ENCODE assay signal across 1 cellular context in genomic region chr11:113690619-113691569, GRCh38.
A peak's percentile ranks its signal among the peaks of the same experiment; 100 is the strongest.
TF ChIP-seq lines count a peak whose summit lies in the region.

No MANE protein-coding gene starts in this region.

TF ChIP-seq in HEK293, 187 proteins besides CTCF, POLR2A, EP300 and RAD21 (continued from another document and continues in another):
- TF ChIP-seq, protein P1, sequence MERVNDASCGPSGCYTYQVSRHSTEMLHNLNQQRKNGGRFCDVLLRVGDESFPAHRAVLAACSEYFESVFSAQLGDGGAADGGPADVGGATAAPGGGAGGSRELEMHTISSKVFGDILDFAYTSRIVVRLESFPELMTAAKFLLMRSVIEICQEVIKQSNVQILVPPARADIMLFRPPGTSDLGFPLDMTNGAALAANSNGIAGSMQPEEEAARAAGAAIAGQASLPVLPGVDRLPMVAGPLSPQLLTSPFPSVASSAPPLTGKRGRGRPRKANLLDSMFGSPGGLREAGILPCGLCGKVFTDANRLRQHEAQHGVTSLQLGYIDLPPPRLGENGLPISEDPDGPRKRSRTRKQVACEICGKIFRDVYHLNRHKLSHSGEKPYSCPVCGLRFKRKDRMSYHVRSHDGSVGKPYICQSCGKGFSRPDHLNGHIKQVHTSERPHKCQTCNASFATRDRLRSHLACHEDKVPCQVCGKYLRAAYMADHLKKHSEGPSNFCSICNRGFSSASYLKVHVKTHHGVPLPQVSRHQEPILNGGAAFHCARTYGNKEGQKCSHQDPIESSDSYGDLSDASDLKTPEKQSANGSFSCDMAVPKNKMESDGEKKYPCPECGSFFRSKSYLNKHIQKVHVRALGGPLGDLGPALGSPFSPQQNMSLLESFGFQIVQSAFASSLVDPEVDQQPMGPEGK (tag by site-specific recombination; IDR thresholded peaks at IDR 0.05) = peak; percentile 54; the same call in 1 of the 2 replicates
- TF ChIP-seq ZNF777 (tag by site-specific recombination; IDR thresholded peaks at IDR 0.05; ENCODE audit: borderline replicate concordance) (no peak), MEIS1 (CRISPR knock-in tag; IDR thresholded peaks at IDR 0.05; ENCODE audit: borderline replicate concordance) (no peak), RBAK (tag by site-specific recombination; IDR thresholded peaks at IDR 0.05) (no peak), ZNF518A (tag by site-specific recombination; conservative IDR thresholded peaks at IDR 0.05; ENCODE audit: low read depth) (no peak), ZNF214 (tag by site-specific recombination; IDR thresholded peaks at IDR 0.05; ENCODE audit: borderline replicate concordance) (no peak), MYNN (tag by site-specific recombination; IDR thresholded peaks at IDR 0.05; ENCODE audit: borderline replicate concordance) (no peak), ZNF580 (tag by site-specific recombination; IDR thresholded peaks at IDR 0.05) (no peak), ZIC2 (tag by site-specific recombination; IDR thresholded peaks at IDR 0.05) (no peak; the same call in 1 of the 2 replicates), ZNF596 (tag by site-specific recombination; IDR thresholded peaks at IDR 0.05) (no peak), ZNF639 (tag by site-specific recombination; IDR thresholded peaks at IDR 0.05) (no peak), REST (tag by site-specific recombination; IDR thresholded peaks at IDR 0.05) (no peak), ZNF292 (tag by site-specific recombination; IDR thresholded peaks at IDR 0.05; ENCODE audit: borderline replicate concordance, low read depth) (no peak), PRDM6 (tag by site-specific recombination; IDR thresholded peaks at IDR 0.05) (no peak), ZNF138 (tag by site-specific recombination; IDR thresholded peaks at IDR 0.05; ENCODE audit: borderline replicate concordance) (no peak), ZBTB48 (tag by site-specific recombination; IDR thresholded peaks at IDR 0.05) (peak; percentile 49), KLF9 (tag by site-specific recombination; IDR thresholded peaks at IDR 0.05; ENCODE audit: low read depth) (peak; percentile 88), ZNF645 (tag by site-specific recombination; IDR thresholded peaks at IDR 0.05) (no peak), SP3 (tag by site-specific recombination; IDR thresholded peaks at IDR 0.05) (0 out of 2 replicates have a peak, but pooled peaks have one; percentile 9), ZNF704 (tag by site-specific recombination; IDR thresholded peaks at IDR 0.05) (no peak), ZNF157 (tag by site-specific recombination; IDR thresholded peaks at IDR 0.05) (no peak), KLF17 (tag by site-specific recombination; IDR thresholded peaks at IDR 0.05) (0 out of 2 replicates have a peak, but pooled peaks have one; percentile 24), ZNF324 (tag by site-specific recombination; IDR thresholded peaks at IDR 0.05) (no peak), HOXC10 (CRISPR knock-in tag; IDR thresholded peaks at IDR 0.05) (no peak), ZNF510 (tag by site-specific recombination; IDR thresholded peaks at IDR 0.05; ENCODE audit: insufficient replicate concordance) (no peak), ZNF24 (tag by site-specific recombination; IDR thresholded peaks at IDR 0.05) (no peak), WT1 (tag by site-specific recombination; IDR thresholded peaks at IDR 0.05) (0 out of 2 replicates have a peak, but pooled peaks have one; percentile 49), GLIS2 (tag by site-specific recombination; IDR thresholded peaks at IDR 0.05) (peak; percentile 64), ZNF114 (tag by site-specific recombination; IDR thresholded peaks at IDR 0.05) (no peak), ZNF2 (tag by site-specific recombination; IDR thresholded peaks at IDR 0.05) (0 out of 2 replicates have a peak, but pooled peaks have one; percentile 43), GLIS1 (tag by site-specific recombination; IDR thresholded peaks at IDR 0.05) (peak; percentile 34; the same call in 1 of the 2 replicates), ZFHX2 (tag by site-specific recombination; conservative IDR thresholded peaks at IDR 0.05) (peak; percentile 94), ZNF488 (tag by site-specific recombination; IDR thresholded peaks at IDR 0.05) (no peak)
- TF ChIP-seq, protein P2, sequence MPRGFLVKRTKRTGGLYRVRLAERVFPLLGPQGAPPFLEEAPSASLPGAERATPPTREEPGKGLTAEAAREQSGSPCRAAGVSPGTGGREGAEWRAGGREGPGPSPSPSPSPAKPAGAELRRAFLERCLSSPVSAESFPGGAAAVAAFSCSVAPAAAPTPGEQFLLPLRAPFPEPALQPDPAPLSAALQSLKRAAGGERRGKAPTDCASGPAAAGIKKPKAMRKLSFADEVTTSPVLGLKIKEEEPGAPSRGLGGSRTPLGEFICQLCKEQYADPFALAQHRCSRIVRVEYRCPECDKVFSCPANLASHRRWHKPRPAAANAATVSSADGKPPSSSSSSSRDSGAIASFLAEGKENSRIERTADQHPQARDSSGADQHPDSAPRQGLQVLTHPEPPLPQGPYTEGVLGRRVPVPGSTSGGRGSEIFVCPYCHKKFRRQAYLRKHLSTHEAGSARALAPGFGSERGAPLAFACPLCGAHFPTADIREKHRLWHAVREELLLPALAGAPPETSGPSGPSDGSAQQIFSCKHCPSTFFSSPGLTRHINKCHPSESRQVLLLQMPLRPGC (tag by site-specific recombination; IDR thresholded peaks at IDR 0.05) = no peak
